Comparison of ENCODE assay signal across 13 cellular contexts in the genomic region with DNA sequence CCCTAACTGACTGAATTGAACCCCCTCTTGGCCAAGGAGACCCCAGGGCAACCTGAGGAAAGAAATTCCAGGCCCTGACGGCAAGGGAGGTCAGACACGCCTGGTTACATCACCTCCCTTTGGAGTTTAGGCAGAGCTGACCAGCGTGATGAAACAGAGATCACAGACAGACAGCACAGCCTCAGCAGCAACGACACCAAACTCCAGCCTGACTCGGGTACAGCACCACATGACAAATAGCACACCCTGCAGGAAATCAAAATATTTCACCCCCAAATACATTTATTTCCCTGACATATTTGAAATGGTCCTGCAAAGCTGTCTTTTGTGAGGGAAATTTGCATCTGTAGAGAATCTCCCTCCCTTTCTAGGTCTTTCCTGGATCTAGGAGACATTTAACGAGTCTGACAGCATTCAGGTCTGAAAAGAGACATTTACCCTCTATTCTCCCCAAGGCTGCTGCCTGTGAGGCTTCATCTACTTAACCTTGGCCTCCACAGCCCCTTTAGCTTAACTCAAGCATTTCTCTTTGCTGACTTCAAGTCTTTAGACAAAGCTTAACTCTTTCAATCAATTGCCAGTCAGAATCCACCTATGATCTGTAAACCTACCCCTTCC. TPM values are rescaled to one million over a fixed set of nuclear protein-coding genes. Genes with fewer than 3 reads are reported as not detected.
A peak's percentile ranks its signal among the peaks of the same experiment; 100 is the strongest.
DNase-seq lines count a peak whose midpoint lies in the region; ATAC-seq, FAIRE-seq and TF ChIP-seq lines count a peak whose summit lies in the region.
"Had no signal": no experiment of that assay in that cellular context is flagged by ENCODE, and none has a peak within 500 bp of the region (broad histone marks: within the 10 kb centered on the region; RNA-seq: fewer than 3 reads in every experiment).

No MANE protein-coding gene starts in this region.

- SMC1A ChIA-PET in GM12878 (lab: Charles Lee; ENCODE audit: uncharacterized antibody, unreplicated experiment) = interaction anchor here (1.5 to 1.6 kb wide), 2 partner anchors 16 to 18 kb away, joined by 5 to 9 read pairs; no protein-coding TSS in a partner anchor

- H3K23ac ChIP-seq in neuronal stem cell (ENCODE audit: low read depth, low read length, poor library complexity) = no peak overlapping the region

- H3K36me3 Mint-ChIP-seq in activated CD8-positive, alpha-beta memory T cell treated with anti-CD3 and anti-CD28 coated beads, Interleukin-2, amount 10 ng/mL, durations not matched to agents 7 days and 5 days = no peaks in the 10 kb centered on the region

- H3K27ac Mint-ChIP-seq in activated CD8-positive, alpha-beta memory T cell treated with anti-CD3 and anti-CD28 coated beads, Interleukin-2, amount 10 ng/mL, durations not matched to agents 7 days and 5 days = peak overlapping the region; percentile 83

- peak overlapping the region; percentile 80 for H3K4me3 ChIP-seq in GM12878
- H3K4me3 ChIP-seq in neuronal stem cell (ENCODE audit: low read length in 2 of 2) = no peak overlapping the region
- H3K4me3 ChIP-seq: thyroid gland had no signal

- peak overlapping the region; percentile 64 for H3K4me2 ChIP-seq in GM12878 (ENCODE audit: control insufficient read depth, insufficient read depth)
- H3K4me2 ChIP-seq in neuronal stem cell (ENCODE audit: insufficient read depth, low read length, poor library complexity, severe bottlenecking) = no peak overlapping the region

- H3K36me3 ChIP-seq in GM12878 (ENCODE audit: control insufficient read depth in 2 of 2, insufficient read depth in 2 of 2, low read length in 1 of 2) (no peaks in the 10 kb centered on the region; a peak in 1 of 4 replicates), neuronal stem cell (replicated peaks in 1 of 2; ENCODE audit: control insufficient read depth in 2 of 2, insufficient read depth in 2 of 2, low read length in 2 of 2) (peaks cover 7 to 12% of the 10 kb centered on the region in 2 donors)
- H3K36me3 ChIP-seq: thyroid gland had no signal

- no TSS peak for BruUV-seq in GM12878 (replicated peaks; lab: Mats Ljungman, UMichigan)

- no peaks in the 10 kb centered on the region for H3K9me3 ChIP-seq in GM12878 (replicated peaks; ENCODE audit: control insufficient read depth, insufficient read depth, low read length)
- no peaks in the 10 kb centered on the region for H3K9me3 ChIP-seq in neuronal stem cell (replicated peaks in 1 of 2; ENCODE audit: control insufficient read depth in 2 of 2, insufficient read depth in 1 of 2, low read depth in 1 of 2, low read length in 2 of 2)
- H3K9me3 ChIP-seq: thyroid gland had no signal

- no peak overlapping the region for H2BK120ac ChIP-seq in neuronal stem cell (ENCODE audit: low read depth, low read length)

- H2BK12ac ChIP-seq in neuronal stem cell (ENCODE audit: low read length) = no peak overlapping the region

- H4K8ac ChIP-seq in neuronal stem cell (ENCODE audit: low read depth, low read length) = no peak overlapping the region

- POLR2A ChIA-PET in GM12878 (lab: Charles Lee) = interaction anchor here (0.6 to 0.8 kb wide), 4 partner anchors 18 to 201 kb away, joined by 3 to 4 read pairs (median 3); no protein-coding TSS in a partner anchor

- H3K79me2 ChIP-seq in GM12878 (ENCODE audit: control insufficient read depth, insufficient read depth, low read length) = peaks cover 63% of the 10 kb centered on the region

- peak; percentile 24; the same call in 1 of the 2 replicates for TF ChIP-seq RAD21 in GM12878 (IDR thresholded peaks at IDR 0.05; ENCODE audit: insufficient read depth, low read depth, low read length)

- peak; percentile 25 to 43 (median 36); a peak in 5 of 6 replicates for TF ChIP-seq CTCF in GM12878 (IDR thresholded peaks at IDR 0.05 in 2 of 3, conservative IDR thresholded peaks at IDR 0.05 in 1 of 3; ENCODE audit: control insufficient read depth in 2 of 3, extremely low read depth in 1 of 3, insufficient read depth in 1 of 3, low read depth in 3 of 3, low read length in 3 of 3)

- H4K91ac ChIP-seq in neuronal stem cell (ENCODE audit: low read depth, low read length, poor library complexity) = no peak overlapping the region

- in situ Hi-C loops in GM12878 (cut with MboI) = no loop called here

- FAIRE-seq in GM12878 (lab: Jason Lieb, UNC) (peak; percentile 35), H54 (lab: Jason Lieb, UNC) (no peak)

- H2BK15ac ChIP-seq in neuronal stem cell (ENCODE audit: low read length) = no peak overlapping the region

- no peaks in the 10 kb centered on the region for H3K9me3 Mint-ChIP-seq in activated CD8-positive, alpha-beta memory T cell treated with anti-CD3 and anti-CD28 coated beads, Interleukin-2, amount 10 ng/mL, durations not matched to agents 7 days and 5 days (ENCODE audit: low read depth)

- RAD21 ChIA-PET in GM12878 (lab: Charles Lee; ENCODE audit: unreplicated experiment) = interaction anchor here (0.8 to 1.5 kb wide), 3 partner anchors 25 to 73 kb away, joined by 3 to 7 read pairs (median 6); no protein-coding TSS in a partner anchor

- ATAC-seq in activated CD8-positive, alpha-beta memory T cell treated with anti-CD3 and anti-CD28 coated beads, Interleukin-2, amount 10 ng/mL, durations not matched to agents 7 days and 5 days = no peak
- peak; percentile 47 for ATAC-seq in GM12878
- no peak for ATAC-seq in HG03457 (IDR thresholded peaks at IDR 0.05; ENCODE audit: unreplicated experiment)
- ATAC-seq in GM19351 (IDR thresholded peaks at IDR 0.05; ENCODE audit: unreplicated experiment) = no peak

- TF ChIP-seq EP300 in GM12878 (IDR thresholded peaks at IDR 0.05; ENCODE audit: borderline replicate concordance in 1 of 2, control insufficient read depth in 1 of 2, low read depth in 2 of 2, low read length in 2 of 2) = no peak

- H3K4me1 ChIP-seq in GM12878 (ENCODE audit: control insufficient read depth, insufficient read depth, low read length) (peaks cover 49% of the 10 kb centered on the region), neuronal stem cell (ENCODE audit: control insufficient read depth in 2 of 2, insufficient read depth in 1 of 2, low read depth in 1 of 2, low read length in 2 of 2) (peaks cover 8 to 21% of the 10 kb centered on the region in 2 donors)

- 69% methylated on average over 6 of the region's 6 CpGs for WGBS in GM12878 (ENCODE audit: insufficient coverage, insufficient replicate concordance, low lambda C conversion rate, missing lambda C conversion rate)
- no CpG with 5 or more reads among the region's 6 CpGs for WGBS in neuronal stem cell (ENCODE audit: extremely low coverage in 2 of 2, insufficient read length in 2 of 2, insufficient replicate concordance in 1 of 2), 2 donors

- no peak overlapping the region for H3K14ac ChIP-seq in neuronal stem cell (ENCODE audit: low read length)

- TF ChIP-seq POLR2A in GM12878 (IDR thresholded peaks at IDR 0.05; ENCODE audit: low read depth, low read length) (no peak), H54 (IDR thresholded peaks at IDR 0.05; ENCODE audit: low read depth, low read length) (no peak)

- H2AFZ ChIP-seq in GM12878 (ENCODE audit: control insufficient read depth, low read depth, low read length) (no peak overlapping the region), neuronal stem cell (ENCODE audit: low read length) (no peak overlapping the region)

- no peak overlapping the region for H3K4me3 Mint-ChIP-seq in activated CD8-positive, alpha-beta memory T cell treated with anti-CD3 and anti-CD28 coated beads, Interleukin-2, amount 10 ng/mL, durations not matched to agents 7 days and 5 days

- no peak overlapping the region for H2AK5ac ChIP-seq in neuronal stem cell (ENCODE audit: low read depth, low read length)

- DNase-seq in activated CD8-positive, alpha-beta memory T cell treated with anti-CD3 and anti-CD28 coated beads, Interleukin-2, amount 10 ng/mL, durations not matched to agents 7 days and 5 days = no peak
- DNase-seq in activated CD8-positive, alpha-beta memory T cell treated with anti-CD3 and anti-CD28 coated beads, Interleukin-2, amount 50 U/mL, for 48 hours = no peak
- DNase-seq in MV-4-11 (lab: John Stamatoyannopoulos, UW) (peak; percentile 27), GM12878 (ENCODE audit: low read depth, low spot score) (peak; percentile 11), neuronal stem cell (ENCODE audit: low spot score) (no peak), H54 (ENCODE audit: insufficient read length, low spot score) (no peak)
- DNase-seq: dorsolateral prefrontal cortex, GOT3, NCI-H1930 had no signal

- peaks cover 29% of the 10 kb centered on the region for H3K4me1 Mint-ChIP-seq in activated CD8-positive, alpha-beta memory T cell treated with anti-CD3 and anti-CD28 coated beads, Interleukin-2, amount 10 ng/mL, durations not matched to agents 7 days and 5 days

- intact Hi-C loops in GM12878 (cut with micrococcal nuclease; ENCODE audit: unreplicated experiment) = no loop called here

- peaks cover 4% of the 10 kb centered on the region; the same call in 1 of the 2 replicates for H4K20me1 ChIP-seq in GM12878 (ENCODE audit: control insufficient read depth, insufficient read depth)

- H3K27ac ChIP-seq in GM12878 (ENCODE audit: control insufficient read depth, insufficient read depth) = peak overlapping the region; percentile 75
- H3K27ac ChIP-seq in neuronal stem cell (replicated peaks; ENCODE audit: low read length) = no peak overlapping the region
- H3K27ac ChIP-seq: dorsolateral prefrontal cortex, SK-N-MC had no signal

- H3K9ac ChIP-seq in GM12878 (ENCODE audit: control insufficient read depth, insufficient read depth, low read length) (peak overlapping the region; percentile 4; the same call in 1 of the 2 replicates), neuronal stem cell (ENCODE audit: low read depth, low read length, poor library complexity) (peak overlapping the region; percentile 30)

- H2BK5ac ChIP-seq in neuronal stem cell (ENCODE audit: low read length) = no peak overlapping the region

- H3K79me1 ChIP-seq in neuronal stem cell (ENCODE audit: low read depth, low read length) = peaks cover 16% of the 10 kb centered on the region

- H3K18ac ChIP-seq in neuronal stem cell (ENCODE audit: low read length) = no peak overlapping the region

- H3K27me3 ChIP-seq in GM12878 (replicated peaks in 1 of 2; ENCODE audit: control insufficient read depth in 2 of 2, insufficient read depth in 2 of 2, low read length in 1 of 2) (peaks cover 0 to 1% of the 10 kb centered on the region in 2 experiments; a peak in 2 of 4 replicates), neuronal stem cell (ENCODE audit: control insufficient read depth in 3 of 3, insufficient read depth in 3 of 3, low read depth in 1 of 3, low read length in 3 of 3) (peaks cover 0 to 16% (median 0%) of the 10 kb centered on the region in 3 experiments)
- H3K27me3 ChIP-seq: dorsolateral prefrontal cortex, thyroid gland had no signal

- no peak overlapping the region for H3K4ac ChIP-seq in neuronal stem cell (ENCODE audit: low read length)

- CTCF ChIA-PET in activated CD8-positive, alpha-beta memory T cell treated with anti-CD3 and anti-CD28 coated beads, Interleukin-2, amount 10 ng/mL, durations not matched to agents 7 days and 5 days (lab: Charles Lee) = interaction anchor here (0.8 to 1.6 kb wide), 5 partner anchors 9 to 149 kb away, joined by 3 to 4 read pairs (median 4); no protein-coding TSS in a partner anchor
- CTCF ChIA-PET in GM12878 (lab: Yijun Ruan, JAX) = interaction anchor here (0.7 to 3.2 kb wide), 7 partner anchors 17 to 104 kb away, joined by 3 to 30 read pairs (median 6); no protein-coding TSS in a partner anchor

- peaks cover 4% of the 10 kb centered on the region for H3K27me3 Mint-ChIP-seq in activated CD8-positive, alpha-beta memory T cell treated with anti-CD3 and anti-CD28 coated beads, Interleukin-2, amount 10 ng/mL, durations not matched to agents 7 days and 5 days

RNA-seq across cellular contexts. Expression of gene QSOX2, which starts 2.6 kb away (rescaled TPM):
- 10 to 100 TPM; 11.2 to 13.6 TPM for total RNA-seq in activated CD8-positive, alpha-beta memory T cell treated with anti-CD3 and anti-CD28 coated beads, Interleukin-2, amount 10 ng/mL, durations not matched to agents 7 days and 5 days
- 31.6 and 38.4 TPM in 2 replicates for total RNA-seq in GM12878 (2013; cell fraction: nucleolus; rRNA removed)
- 9.0 and 10.1 TPM in 2 replicates for total RNA-seq in GM12878 (2014; rRNA removed)
- total RNA-seq in GM12878 (2014; rRNA removed; fragmentation: Illumina TruSeq; extraction: Trizol) = 7.1 and 7.8 TPM in 2 replicates
- 15.8 and 16.1 TPM in 2 replicates for total RNA-seq in GM12878 (2021)
- polyA plus RNA-seq in GM12878 (2011; ENCODE audit: low read depth) = 4.2 TPM
- polyA plus RNA-seq in GM12878 (2011; rRNA removed) = 11.4 and 15.4 TPM in 2 replicates
- 9.9 and 11.1 TPM in 2 replicates for polyA plus RNA-seq in GM12878 (2011; cell fraction: cytosol; rRNA removed)
- polyA plus RNA-seq in GM12878 (2011; cell fraction: nucleus; rRNA removed) = 51.1 and 55.5 TPM in 2 replicates
- 8.4 and 10.9 TPM in 2 replicates for polyA plus RNA-seq in GM12878 (2012)
- 7.2 and 9.3 TPM in 2 replicates for polyA plus RNA-seq in GM12878 (2014; fragmentation: Illumina TruSeq; extraction: Trizol)
- polyA plus RNA-seq in GM12878 (2014; fragmentation: Nextera tagmentation; extraction: Ambion mirVana) = 1 to 10 TPM in 1 of 2 experiments, under 1 TPM in 1; 0.34 to 1.5 TPM
- polyA plus RNA-seq in GM12878 (2014; rRNA removed) = 13.1 and 15.1 TPM in 2 replicates
- polyA plus RNA-seq in GM12878 (2016; fragmentation: Nextera tagmentation; extraction: Ambion mirVana) = 1 to 10 TPM in 1 of 2 experiments, under 1 TPM in 1; 0.45 to 2.1 TPM
- polyA minus RNA-seq in GM12878 (2011; rRNA and poly(A)+ RNA removed) = 8.7 and 10.6 TPM in 2 replicates
- 3.5 and 4.1 TPM in 2 replicates for polyA minus RNA-seq in GM12878 (2011; cell fraction: cytosol; rRNA and poly(A)+ RNA removed)
- polyA minus RNA-seq in GM12878 (2011; cell fraction: nucleus; rRNA and poly(A)+ RNA removed) = 8.6 and 11.9 TPM in 2 replicates
- polyA plus RNA-seq in neuronal stem cell (2013, experiment 1 of 2) = 11.3 TPM
- 11.5 TPM for polyA plus RNA-seq in neuronal stem cell (2013, experiment 2 of 2)

RNA-seq across cellular contexts. Expression of gene LHX3, which starts 38.1 kb away (rescaled TPM):
- total RNA-seq in activated CD8-positive, alpha-beta memory T cell treated with anti-CD3 and anti-CD28 coated beads, Interleukin-2, amount 10 ng/mL, durations not matched to agents 7 days and 5 days = not detected
- total RNA-seq in GM12878 (2013; cell fraction: nucleolus; rRNA removed) = not detected in 2 replicates
- total RNA-seq in GM12878 (2014; rRNA removed) (not detected in 2 replicates), GM12878 (2014; rRNA removed; fragmentation: Illumina TruSeq; extraction: Trizol) (not detected in 2 replicates), GM12878 (2021) (not detected in 2 replicates)
- polyA plus RNA-seq in GM12878 (2011; ENCODE audit: low read depth) = not detected
- polyA plus RNA-seq in GM12878 (2011; rRNA removed) (not detected in 2 replicates), GM12878 (2014; fragmentation: Illumina TruSeq; extraction: Trizol) (not detected in 2 replicates), GM12878 (2014; fragmentation: Nextera tagmentation; extraction: Ambion mirVana) (not detected), GM12878 (2014; rRNA removed) (not detected in 2 replicates), GM12878 (2016; fragmentation: Nextera tagmentation; extraction: Ambion mirVana) (not detected)
- polyA plus RNA-seq in GM12878 (2011; cell fraction: cytosol; rRNA removed) = not detected in 2 replicates
- polyA plus RNA-seq in GM12878 (2011; cell fraction: nucleus; rRNA removed) = 0.06 TPM in 1 of 2 replicates, not detected in the other
- polyA plus RNA-seq in GM12878 (2012) = not detected in 2 replicates
- not detected in 2 replicates for polyA minus RNA-seq in GM12878 (2011; rRNA and poly(A)+ RNA removed)
- not detected in 2 replicates for polyA minus RNA-seq in GM12878 (2011; cell fraction: cytosol; rRNA and poly(A)+ RNA removed)
- polyA minus RNA-seq in GM12878 (2011; cell fraction: nucleus; rRNA and poly(A)+ RNA removed) = not detected in 2 replicates
- not detected for polyA plus RNA-seq in neuronal stem cell (2013, experiment 1 of 2)
- not detected for polyA plus RNA-seq in neuronal stem cell (2013, experiment 2 of 2)
- total RNA-seq: thyroid gland had no signal

Comparison
In these comparisons a context has a peak if more than half of its experiments do, and no peak if none do; other contexts are left out.
1. DNase-seq: peak in MV-4-11 (single experiment) and GM12878 (single experiment); none in activated CD8-positive, alpha-beta memory T cell treated with anti-CD3 and anti-CD28 coated beads, Interleukin-2, amount 10 ng/mL, durations not matched to agents 7 days and 5 days (single experiment), activated CD8-positive, alpha-beta memory T cell treated with anti-CD3 and anti-CD28 coated beads, Interleukin-2, amount 50 U/mL, for 48 hours (single experiment), neuronal stem cell (single experiment) and H54 (single experiment).